ENCODE assay signal across 20 cellular contexts in the genomic region with DNA sequence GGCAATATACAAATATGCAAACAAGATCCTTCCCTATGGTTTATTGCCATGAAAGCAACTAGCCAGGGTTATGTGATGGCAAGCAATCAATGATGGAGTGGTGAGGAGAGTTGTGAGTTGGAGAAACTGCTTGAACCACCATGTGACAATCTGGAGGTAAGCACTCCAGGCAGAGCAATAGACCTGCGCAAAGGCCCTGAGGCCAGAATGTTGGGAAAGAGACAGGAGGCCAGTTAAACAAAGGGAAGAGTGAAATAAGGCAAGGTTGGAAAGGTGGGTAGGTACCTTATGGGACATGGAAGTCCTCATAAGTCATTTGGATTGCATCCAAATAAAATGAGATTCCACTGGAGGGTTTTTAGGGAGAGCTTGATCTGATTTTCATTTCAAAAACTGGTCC.
DNase-seq lines count a peak whose midpoint lies in the region; FAIRE-seq and TF ChIP-seq lines count a peak whose summit lies in the region.
"Had no signal": no experiment of that assay in that cellular context is flagged by ENCODE, and none has a peak within 500 bp of the region (broad histone marks: within the 10 kb centered on the region; RNA-seq: fewer than 3 reads in every experiment).

No MANE protein-coding gene starts in this region.

- no peak overlapping the region for H2AFZ ChIP-seq in astrocyte (ENCODE audit: low read depth, low read length)

- DNase-seq in Caco-2 (no peak), astrocyte (ENCODE audit: low read depth) (no peak), type B pancreatic cell (ENCODE audit: extremely low spot score, unreplicated experiment) (no peak), HT-29 (ENCODE audit: low spot score) (no peak), NCI-H2029 treated with DMSO at 0.1 percent for 48 hours (lab: John Stamatoyannopoulos, UW) (no peak)
- DNase-seq in activated CD4-positive, alpha-beta memory T cell treated with anti-CD3 and anti-CD28 coated beads for 36 hours: no peak
- DNase-seq: AML-193; Calu3; CD4-positive, alpha-beta T cell; DND-41; GOT3; H9 had no signal

- H3K27me3 Mint-ChIP-seq in Caco-2 (ENCODE audit: insufficient read depth, unreplicated experiment): no peaks in the 10 kb centered on the region
- H3K27me3 Mint-ChIP-seq in astrocyte (ENCODE audit: low read depth, unreplicated experiment): peaks cover 5% of the 10 kb centered on the region
- peaks cover 6% of the 10 kb centered on the region for H3K27me3 Mint-ChIP-seq in nephron (ENCODE audit: low read depth)
- peaks cover 4% of the 10 kb centered on the region for H3K27me3 Mint-ChIP-seq in type B pancreatic cell
- H3K27me3 Mint-ChIP-seq in activated CD4-positive, alpha-beta memory T cell treated with anti-CD3 and anti-CD28 coated beads for 36 hours: no peaks in the 10 kb centered on the region
- H3K27me3 Mint-ChIP-seq: CD4-positive, alpha-beta T cell had no signal

- intact Hi-C loops in Caco-2 (cut with micrococcal nuclease; ENCODE audit: unreplicated experiment): loop anchor here (5.0 kb wide), 1 partner anchor 80 kb away; the partner anchor contains the start of gene WNT5A
- intact Hi-C loops in activated CD4-positive, alpha-beta memory T cell treated with anti-CD3 and anti-CD28 coated beads for 36 hours (cut with micrococcal nuclease): no loop called here

- H3K9me3 Mint-ChIP-seq in Caco-2 (ENCODE audit: unreplicated experiment): peaks cover 12% of the 10 kb centered on the region
- peaks cover 4% of the 10 kb centered on the region for H3K9me3 Mint-ChIP-seq in astrocyte (ENCODE audit: unreplicated experiment)
- no peaks in the 10 kb centered on the region for H3K9me3 Mint-ChIP-seq in nephron
- H3K9me3 Mint-ChIP-seq in type B pancreatic cell: peaks cover 6% of the 10 kb centered on the region
- no peaks in the 10 kb centered on the region for H3K9me3 Mint-ChIP-seq in activated CD4-positive, alpha-beta memory T cell treated with anti-CD3 and anti-CD28 coated beads for 36 hours
- H3K9me3 Mint-ChIP-seq: CD4-positive, alpha-beta T cell; H9 had no signal

- H3K4me1 ChIP-seq in Caco-2 (peaks cover 32% of the 10 kb centered on the region), astrocyte (ENCODE audit: insufficient read depth, low read length) (peaks cover 8% of the 10 kb centered on the region)
- H3K4me1 ChIP-seq: A549 had no signal

- BruUV-seq in Caco-2 (replicated peaks; lab: Mats Ljungman, UMichigan): no TSS peak

- H3K79me2 ChIP-seq in astrocyte (ENCODE audit: insufficient read depth, low read length): no peaks in the 10 kb centered on the region

- no peak for FAIRE-seq in astrocyte (lab: Jason Lieb, UNC)
- FAIRE-seq: A549, GM12878, HTR-8/SVneo had no signal

- H3K27me3 ChIP-seq in Caco-2 (replicated peaks; ENCODE audit: control insufficient read depth, insufficient read depth, low read length) (no peaks in the 10 kb centered on the region), astrocyte (ENCODE audit: insufficient read depth, low read length) (no peaks in the 10 kb centered on the region)

- H3K27ac Mint-ChIP-seq in Caco-2 (ENCODE audit: unreplicated experiment) (peak overlapping the region; percentile 3), astrocyte (ENCODE audit: unreplicated experiment) (peak overlapping the region; percentile 15), nephron (peak overlapping the region in 2 of 3 experiments; percentile 9 to 19), type B pancreatic cell (peak overlapping the region; percentile 9)
- no peak overlapping the region for H3K27ac Mint-ChIP-seq in activated CD4-positive, alpha-beta memory T cell treated with anti-CD3 and anti-CD28 coated beads for 36 hours
- H3K27ac Mint-ChIP-seq: CD4-positive, alpha-beta T cell; IgD-negative memory B cell had no signal

- no peak overlapping the region for H3K27ac ChIP-seq in astrocyte (ENCODE audit: low read depth, low read length)
- H3K27ac ChIP-seq: 22Rv1, A549, C4-2B, HL-60 had no signal

- H3K36me3 ChIP-seq in Caco-2 (ENCODE audit: control insufficient read depth, insufficient read depth, low read length): no peaks in the 10 kb centered on the region
- H3K36me3 ChIP-seq in astrocyte (ENCODE audit: insufficient read depth, low read length): no peaks in the 10 kb centered on the region

- CTCF ChIA-PET in Caco-2 (lab: Charles Lee): no interaction called here
- CTCF ChIA-PET in activated CD4-positive, alpha-beta memory T cell treated with anti-CD3 and anti-CD28 coated beads for 36 hours (lab: Charles Lee): no interaction called here

- H3K9me3 ChIP-seq in Caco-2 (no peaks in the 10 kb centered on the region), astrocyte (ENCODE audit: insufficient read depth, low read depth, low read length) (no peaks in the 10 kb centered on the region)
- H3K9me3 ChIP-seq: A549 had no signal

- H3K36me3 Mint-ChIP-seq in Caco-2 (ENCODE audit: insufficient read depth, unreplicated experiment): peaks cover 13% of the 10 kb centered on the region
- no peaks in the 10 kb centered on the region for H3K36me3 Mint-ChIP-seq in astrocyte (ENCODE audit: low read depth, unreplicated experiment)
- H3K36me3 Mint-ChIP-seq in nephron (ENCODE audit: low read depth): no peaks in the 10 kb centered on the region
- H3K36me3 Mint-ChIP-seq in type B pancreatic cell: no peaks in the 10 kb centered on the region
- no peaks in the 10 kb centered on the region for H3K36me3 Mint-ChIP-seq in activated CD4-positive, alpha-beta memory T cell treated with anti-CD3 and anti-CD28 coated beads for 36 hours
- H3K36me3 Mint-ChIP-seq: IgD-negative memory B cell had no signal

- TF ChIP-seq CTCF in Caco-2 (IDR thresholded peaks at IDR 0.05; ENCODE audit: insufficient read depth in 1 of 2, low read depth in 1 of 2, low read length in 1 of 2, severe bottlenecking in 1 of 2, unreplicated experiment in 1 of 2) (no peak), astrocyte (IDR thresholded peaks at IDR 0.05; ENCODE audit: insufficient read depth, low read depth, low read length) (no peak), nephron (IDR thresholded peaks at IDR 0.05; ENCODE audit: unreplicated experiment in 3 of 3) (no peak), type B pancreatic cell (conservative IDR thresholded peaks at IDR 0.05) (no peak)

- no peak overlapping the region for H3K4me3 ChIP-seq in Caco-2 (ENCODE audit: low read depth, low read length)
- no peak overlapping the region for H3K4me3 ChIP-seq in astrocyte (ENCODE audit: insufficient read depth, low read depth, low read length)
- H3K4me3 ChIP-seq: A549, GM12878 had no signal

- no peak overlapping the region for H3K4me3 Mint-ChIP-seq in Caco-2 (ENCODE audit: unreplicated experiment)
- no peak overlapping the region for H3K4me3 Mint-ChIP-seq in astrocyte (ENCODE audit: unreplicated experiment)
- no peak overlapping the region for H3K4me3 Mint-ChIP-seq in nephron
- no peak overlapping the region for H3K4me3 Mint-ChIP-seq in type B pancreatic cell
- H3K4me3 Mint-ChIP-seq in activated CD4-positive, alpha-beta memory T cell treated with anti-CD3 and anti-CD28 coated beads for 36 hours: no peak overlapping the region
- H3K4me3 Mint-ChIP-seq: CD4-positive, alpha-beta T cell; H9 had no signal

- H3K4me1 Mint-ChIP-seq in Caco-2 (ENCODE audit: low read depth, unreplicated experiment) (peaks cover 10% of the 10 kb centered on the region), astrocyte (ENCODE audit: low read depth, unreplicated experiment) (peaks cover 19% of the 10 kb centered on the region), nephron (peaks cover 52% of the 10 kb centered on the region), type B pancreatic cell (ENCODE audit: unreplicated experiment) (peaks cover 55% of the 10 kb centered on the region)
- H3K4me1 Mint-ChIP-seq in activated CD4-positive, alpha-beta memory T cell treated with anti-CD3 and anti-CD28 coated beads for 36 hours (ENCODE audit: low read depth): no peaks in the 10 kb centered on the region
- H3K4me1 Mint-ChIP-seq: IgD-negative memory B cell had no signal

- H3K9ac ChIP-seq in astrocyte (ENCODE audit: low read length): no peak overlapping the region

- H4K20me1 ChIP-seq in astrocyte (ENCODE audit: insufficient read depth, low read length): no peaks in the 10 kb centered on the region

- POLR2A ChIA-PET in Caco-2 (lab: Charles Lee): no interaction called here
- POLR2A ChIA-PET in activated CD4-positive, alpha-beta memory T cell treated with anti-CD3 and anti-CD28 coated beads for 36 hours (lab: Charles Lee): no interaction called here

- no peak overlapping the region for H3K4me2 ChIP-seq in astrocyte (ENCODE audit: low read length)
- H3K4me2 ChIP-seq: A549 had no signal
